Comparison of ENCODE assay signal across 11 cellular contexts in the genomic region with DNA sequence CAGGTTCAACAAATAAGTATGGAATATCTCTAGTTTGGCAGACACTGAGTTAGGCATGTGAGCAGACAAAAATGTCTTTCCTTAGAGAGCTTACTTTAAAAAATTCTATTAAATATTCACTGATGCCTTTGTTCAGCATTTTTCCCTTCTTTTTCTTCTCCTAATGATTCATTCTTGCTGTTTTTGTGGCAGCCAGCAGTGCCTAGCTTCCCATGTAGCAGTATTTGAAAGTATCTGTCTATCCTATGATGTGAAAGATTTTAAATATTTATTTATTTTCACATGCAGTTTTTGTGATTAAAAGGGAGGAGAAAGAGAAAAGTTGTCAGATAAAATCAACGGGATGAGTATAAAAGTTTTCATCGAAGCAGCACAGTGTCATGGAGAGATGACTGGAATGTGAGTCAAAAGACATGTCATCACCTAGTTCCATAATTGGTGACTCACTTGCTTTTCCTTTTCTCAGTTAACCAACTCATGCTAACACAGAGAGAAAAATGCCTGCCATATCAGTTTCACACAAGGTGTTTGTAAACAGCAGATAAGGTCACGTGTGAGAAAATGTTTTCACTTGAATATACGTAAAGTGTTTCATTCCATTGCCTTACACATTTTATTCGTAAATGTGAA.
A peak's percentile ranks its signal among the peaks of the same experiment; 100 is the strongest.
DNase-seq lines count a peak whose midpoint lies in the region; ATAC-seq and TF ChIP-seq lines count a peak whose summit lies in the region.
"Had no signal": no experiment of that assay in that cellular context is flagged by ENCODE, and none has a peak within 500 bp of the region (broad histone marks: within the 10 kb centered on the region; RNA-seq: fewer than 3 reads in every experiment).

No MANE protein-coding gene starts in this region.

- peak overlapping the region; percentile 74 for H3K27ac ChIP-seq in brain microvascular endothelial cell
- H3K27ac ChIP-seq: cardiac muscle cell had no signal

- no peak for TF ChIP-seq CTCF in brain microvascular endothelial cell (IDR thresholded peaks at IDR 0.05; ENCODE audit: low read depth, low read length, missing control alignments)

- DNase-seq in ACHN (peak; percentile 76), HS-27A (ENCODE audit: low read depth) (peak; percentile 23), brain microvascular endothelial cell (peak; percentile 75), kidney glomerular epithelial cell (lab: John Stamatoyannopoulos, UW) (peak; percentile 87), iPS-NIHi7 (ENCODE audit: extremely low spot score) (no peak)
- DNase-seq: NCI-H2171 had no signal

- no peaks in the 10 kb centered on the region for H3K27me3 ChIP-seq in brain microvascular endothelial cell (replicated peaks)

- in situ Hi-C loops in ACHN (cut with HindIII; ENCODE audit: low pct_ligation_motif_present, low pct_unique_long_range_greater_than_20kb, low sequenced_read_pairs) (no loop called here), brain microvascular endothelial cell (cut with HindIII; ENCODE audit: low pct_ligation_motif_present, low sequenced_read_pairs) (no loop called here)

- peak overlapping the region; percentile 13 for H3K4me3 ChIP-seq in brain microvascular endothelial cell (ENCODE audit: low read depth, low read length)
- H3K4me3 ChIP-seq: cardiac muscle cell, GM23338 had no signal

- no peaks in the 10 kb centered on the region for H3K36me3 ChIP-seq in brain microvascular endothelial cell (replicated peaks)
- H3K36me3 ChIP-seq: cardiac muscle cell had no signal

- ATAC-seq in GM18909 (IDR thresholded peaks at IDR 0.05; ENCODE audit: poor library complexity, unreplicated experiment) (no peak), HG03135 (IDR thresholded peaks at IDR 0.05; ENCODE audit: unreplicated experiment) (no peak), GM21515 (IDR thresholded peaks at IDR 0.05; ENCODE audit: unreplicated experiment) (no peak)
- ATAC-seq: GM23338 had no signal
